ENCODE assay signal across 19 cellular contexts in the genomic region with DNA sequence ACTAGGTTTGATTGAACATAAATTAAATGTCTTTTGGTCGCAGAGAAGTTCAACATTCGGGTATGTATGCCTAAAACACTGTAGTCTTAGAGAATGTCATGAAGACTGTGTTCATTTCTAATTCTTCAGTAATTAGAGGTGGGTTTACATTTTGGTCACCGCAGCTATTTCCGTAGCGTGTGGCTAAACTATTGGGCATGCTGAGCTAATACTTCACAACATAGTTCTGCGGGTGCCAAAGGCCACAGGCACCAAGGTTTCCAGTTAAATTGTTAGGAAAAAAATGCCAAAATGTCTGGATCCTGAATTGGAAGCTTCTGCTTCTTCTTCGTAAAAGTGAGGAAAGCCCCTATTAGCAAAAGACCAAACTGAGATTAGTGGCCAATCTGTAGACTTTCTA. TPM values are rescaled to one million over a fixed set of nuclear protein-coding genes. Genes with fewer than 3 reads are reported as not detected.
"Had no signal": no experiment of that assay in that cellular context is flagged by ENCODE, and none has a peak within 500 bp of the region (broad histone marks: within the 10 kb centered on the region; RNA-seq: fewer than 3 reads in every experiment).

No MANE protein-coding gene starts in this region.

- H3K27me3 Mint-ChIP-seq: activated naive CD4-positive, alpha-beta T cell treated with anti-CD3 and anti-CD28 coated beads, Interleukin-2, amount 50 U/mL, for 24 hours had no signal

- H3K27me3 ChIP-seq: adrenal gland, dorsolateral prefrontal cortex, tibial nerve, vagina had no signal

- DNase-seq: activated CD4-positive, alpha-beta T cell treated with anti-CD3 and anti-CD28 coated beads for 1 hour; activated CD4-positive, alpha-beta T cell treated with anti-CD3 and anti-CD28 coated beads, Interleukin-2, amount 50 U/mL, for 4 hours; activated T-cell treated with anti-CD3 and anti-CD28 coated beads, Interleukin-2, amount 50 U/mL, for 1 hour; left ventricle myocardium inferior; stimulated activated CD4-positive, alpha-beta T cell treated with anti-CD3 and anti-CD28 coated beads, Interleukin-4, amount 100 ng/mL, for 24 hours had no signal

- H3K4me3 Mint-ChIP-seq: activated naive CD4-positive, alpha-beta T cell treated with anti-CD3 and anti-CD28 coated beads, Interleukin-2, amount 50 U/mL, for 24 hours; memory B cell; nephron had no signal

- H3K4me1 Mint-ChIP-seq: activated naive CD4-positive, alpha-beta T cell treated with anti-CD3 and anti-CD28 coated beads, Interleukin-2, amount 50 U/mL, for 24 hours; memory B cell had no signal

- H3K36me3 Mint-ChIP-seq: activated naive CD4-positive, alpha-beta T cell treated with anti-CD3 and anti-CD28 coated beads, Interleukin-2, amount 50 U/mL, for 24 hours; memory B cell had no signal

- H3K9me3 Mint-ChIP-seq: activated naive CD4-positive, alpha-beta T cell treated with anti-CD3 and anti-CD28 coated beads, Interleukin-2, amount 50 U/mL, for 24 hours; memory B cell; nephron had no signal

- H3K4me1 ChIP-seq: adrenal gland, left ventricle myocardium inferior, vagina had no signal

- H3K27ac ChIP-seq: adrenal gland, dorsolateral prefrontal cortex, left ventricle myocardium inferior, tibial nerve, vagina had no signal

- H3K9me3 ChIP-seq: adrenal gland, left ventricle myocardium inferior, tibial nerve, vagina had no signal

- H3K27ac Mint-ChIP-seq: activated naive CD4-positive, alpha-beta T cell treated with anti-CD3 and anti-CD28 coated beads, Interleukin-2, amount 50 U/mL, for 24 hours; memory B cell; nephron had no signal

- H3K4me3 ChIP-seq: adrenal gland, dorsolateral prefrontal cortex, left ventricle myocardium inferior, skin epidermis, tibial nerve, vagina had no signal

- H3K36me3 ChIP-seq: adrenal gland, left ventricle myocardium inferior, tibial nerve, vagina had no signal

RNA-seq across cellular contexts. Expression of a gene that starts 25.1 kb away (rescaled TPM):
- total RNA-seq: adrenal gland, cardiac septum, dorsolateral prefrontal cortex, fibroblast of villous mesenchyme, glomerular endothelial cell, left ventricle myocardium inferior, posterior vena cava, tibial nerve, vagina had no signal
- polyA plus RNA-seq: adrenal gland, esophagus, keratinocyte had no signal
